22 cellular contexts compared by ENCODE assay signal in the genomic region with DNA sequence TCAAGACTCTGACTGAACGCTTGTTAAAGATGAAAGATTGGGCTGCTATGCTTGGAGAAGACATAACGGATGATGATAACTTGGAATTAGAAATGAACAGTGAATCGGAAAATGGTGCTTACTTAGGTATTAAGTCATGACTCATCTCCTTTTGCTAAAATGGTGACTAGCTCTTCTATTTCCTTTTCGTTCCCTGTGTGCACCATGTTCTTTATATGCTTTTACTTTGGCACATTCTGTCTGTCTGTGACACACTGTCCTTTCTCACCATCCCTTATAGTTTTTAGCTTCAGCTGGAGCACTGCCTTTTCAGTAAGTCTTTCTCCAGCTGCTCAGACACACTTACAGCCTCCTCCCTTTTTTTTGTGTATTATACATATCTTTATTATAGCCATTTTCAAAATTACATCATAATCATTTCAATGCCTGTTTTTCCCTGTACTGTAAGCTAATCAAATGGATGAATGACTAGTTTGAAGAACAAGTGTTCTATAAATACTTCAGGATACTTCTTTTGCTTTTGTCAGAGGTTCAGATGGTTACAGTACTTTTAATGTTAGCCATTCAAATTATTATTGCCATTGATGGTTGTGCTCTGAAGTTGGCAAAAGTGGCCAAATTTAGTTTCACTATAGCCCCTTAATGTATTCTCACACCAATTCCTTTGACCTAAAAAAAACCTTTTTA.
DNase-seq lines count a peak whose midpoint lies in the region; ATAC-seq and TF ChIP-seq lines count a peak whose summit lies in the region.
"Had no signal": no experiment of that assay in that cellular context is flagged by ENCODE, and none has a peak within 500 bp of the region (broad histone marks: within the 10 kb centered on the region; RNA-seq: fewer than 3 reads in every experiment).

No MANE protein-coding gene starts in this region.

- CTCF ChIA-PET in activated CD4-positive, alpha-beta T cell treated with anti-CD3 and anti-CD28 coated beads for 36 hours (lab: Charles Lee): interaction anchor here (0.7 to 1.0 kb wide), 2 partner anchors 35 to 76 kb away, joined by 3 read pairs; no protein-coding TSS in a partner anchor

- intact Hi-C loops in activated CD4-positive, alpha-beta T cell treated with anti-CD3 and anti-CD28 coated beads for 36 hours (cut with DNase I, micrococcal nuclease): no loop called here
- intact Hi-C loops in dorsolateral prefrontal cortex (cut with DNase I): no loop called here
- intact Hi-C loops in psoas muscle (cut with DNase I): no loop called here

- H3K27ac ChIP-seq in dorsolateral prefrontal cortex: peak overlapping the region in 41 of 59 donors; percentile 0 to 80 (median 43)
- H3K27ac ChIP-seq in psoas muscle: peak overlapping the region; percentile 6
- H3K27ac ChIP-seq: A549, KMS-11, neutrophil, tibial artery had no signal

- H3K9me3 ChIP-seq in psoas muscle: no peaks in the 10 kb centered on the region
- H3K9me3 ChIP-seq: A549, BE2C, neutrophil, tibial artery had no signal

- peaks cover 10% of the 10 kb centered on the region for H3K4me1 Mint-ChIP-seq in activated CD4-positive, alpha-beta T cell treated with anti-CD3 and anti-CD28 coated beads for 36 hours

- DNase-seq in activated CD4-positive, alpha-beta T cell treated with anti-CD3 and anti-CD28 coated beads for 36 hours: no peak
- DNase-seq in activated CD4-positive, alpha-beta T cell treated with anti-CD3 and anti-CD28 coated beads, Interleukin-2, amount 50 U/mL, for 1 hour: no peak
- DNase-seq in RKO (ENCODE audit: low spot score) (peak; percentile 14), dorsolateral prefrontal cortex (no peak), psoas muscle (no peak), occipital lobe (lab: John Stamatoyannopoulos, UW) (no peak), NCI-H1105 (lab: John Stamatoyannopoulos, UW) (no peak)
- DNase-seq: activated CD8-positive, alpha-beta memory T cell treated with anti-CD3 and anti-CD28 coated beads, Interleukin-2, amount 50 U/mL, for 48 hours; activated gamma-delta T cell treated with Interleukin-2 at 50 U/mL for 16 hours; BE2C; EL; islet precursor cell; SHP77; stimulated activated CD4-positive, alpha-beta T cell treated with anti-CD3 and anti-CD28 coated beads, Interleukin-4, amount 100 ng/mL, for 4 hours; stimulated activated naive CD8-positive, alpha-beta T cell treated with anti-CD3 and anti-CD28 coated beads, Interleukin-15, Interleukin-2, amounts not matched to agents 100 U/mL and 50 U/mL, for 24 hours; tibial artery had no signal

- peaks cover 37% of the 10 kb centered on the region for H3K36me3 Mint-ChIP-seq in activated CD4-positive, alpha-beta T cell treated with anti-CD3 and anti-CD28 coated beads for 36 hours (ENCODE audit: low read depth)

- H3K4me1 ChIP-seq in psoas muscle: no peaks in the 10 kb centered on the region
- H3K4me1 ChIP-seq: A549, BE2C, tibial artery had no signal

- no peak for TF ChIP-seq CTCF in dorsolateral prefrontal cortex (IDR thresholded peaks at IDR 0.05 in 54 of 56, conservative IDR thresholded peaks at IDR 0.05 in 2 of 56; ENCODE audit: low read depth in 1 of 56, partially characterized antibody in 56 of 56)
- no peak for TF ChIP-seq CTCF in psoas muscle (IDR thresholded peaks at IDR 0.05)

- 70 to 89% (median 76%) methylated on average over 4 of the region's 4 CpGs for WGBS in psoas muscle, 3 donors

- H3K4me3 ChIP-seq in dorsolateral prefrontal cortex: no peak overlapping the region
- no peak overlapping the region for H3K4me3 ChIP-seq in psoas muscle
- H3K4me3 ChIP-seq: A549, tibial artery had no signal

- H3K36me3 ChIP-seq in psoas muscle (ENCODE audit: insufficient read depth in 1 of 2, low read depth in 1 of 2): peaks cover 0 to 60% of the 10 kb centered on the region in 2 donors

- H3K4me3 Mint-ChIP-seq in activated CD4-positive, alpha-beta T cell treated with anti-CD3 and anti-CD28 coated beads for 36 hours: no peak overlapping the region
- H3K4me3 Mint-ChIP-seq: dendritic cell treated with granulocyte-macrophage colony-stimulating factor and Interleukin-4, amounts not matched to agents 40 ng/mL and 50 ng/mL, for 4 days had no signal

- H3K27me3 Mint-ChIP-seq in activated CD4-positive, alpha-beta T cell treated with anti-CD3 and anti-CD28 coated beads for 36 hours: no peaks in the 10 kb centered on the region
- H3K27me3 Mint-ChIP-seq: dendritic cell treated with granulocyte-macrophage colony-stimulating factor and Interleukin-4, amounts not matched to agents 40 ng/mL and 50 ng/mL, for 4 days had no signal

- POLR2A ChIA-PET in activated CD4-positive, alpha-beta T cell treated with anti-CD3 and anti-CD28 coated beads for 36 hours (lab: Charles Lee): no interaction called here

- H3K27ac Mint-ChIP-seq in activated CD4-positive, alpha-beta T cell treated with anti-CD3 and anti-CD28 coated beads for 36 hours: no peak overlapping the region
- H3K27ac Mint-ChIP-seq: dendritic cell treated with granulocyte-macrophage colony-stimulating factor and Interleukin-4, amounts not matched to agents 40 ng/mL and 50 ng/mL, for 4 days had no signal

- H3K27me3 ChIP-seq in dorsolateral prefrontal cortex (no peaks in the 10 kb centered on the region), psoas muscle (ENCODE audit: insufficient read depth in 3 of 3, low read length in 2 of 3) (no peaks in the 10 kb centered on the region)
- H3K27me3 ChIP-seq: BE2C, neutrophil, tibial artery had no signal

- H3K9me3 Mint-ChIP-seq in activated CD4-positive, alpha-beta T cell treated with anti-CD3 and anti-CD28 coated beads for 36 hours (ENCODE audit: low read depth): no peaks in the 10 kb centered on the region
- H3K9me3 Mint-ChIP-seq: dendritic cell treated with granulocyte-macrophage colony-stimulating factor and Interleukin-4, amounts not matched to agents 40 ng/mL and 50 ng/mL, for 4 days had no signal

- ATAC-seq in activated CD4-positive, alpha-beta T cell treated with anti-CD3 and anti-CD28 coated beads for 36 hours: peak; percentile 33
- ATAC-seq in psoas muscle: peak; percentile 27 to 79 (median 43)
- no peak for ATAC-seq in HG02642 (IDR thresholded peaks at IDR 0.05; ENCODE audit: poor library complexity, unreplicated experiment)
- ATAC-seq: A549; HCT116; stimulated activated naive CD8-positive, alpha-beta T cell treated with anti-CD3 and anti-CD28 coated beads, Interleukin-15, Interleukin-2, amounts not matched to agents 100 U/mL and 50 U/mL, for 24 hours had no signal
